Comparison of ENCODE assay signal across 8 cellular contexts in the genomic region with DNA sequence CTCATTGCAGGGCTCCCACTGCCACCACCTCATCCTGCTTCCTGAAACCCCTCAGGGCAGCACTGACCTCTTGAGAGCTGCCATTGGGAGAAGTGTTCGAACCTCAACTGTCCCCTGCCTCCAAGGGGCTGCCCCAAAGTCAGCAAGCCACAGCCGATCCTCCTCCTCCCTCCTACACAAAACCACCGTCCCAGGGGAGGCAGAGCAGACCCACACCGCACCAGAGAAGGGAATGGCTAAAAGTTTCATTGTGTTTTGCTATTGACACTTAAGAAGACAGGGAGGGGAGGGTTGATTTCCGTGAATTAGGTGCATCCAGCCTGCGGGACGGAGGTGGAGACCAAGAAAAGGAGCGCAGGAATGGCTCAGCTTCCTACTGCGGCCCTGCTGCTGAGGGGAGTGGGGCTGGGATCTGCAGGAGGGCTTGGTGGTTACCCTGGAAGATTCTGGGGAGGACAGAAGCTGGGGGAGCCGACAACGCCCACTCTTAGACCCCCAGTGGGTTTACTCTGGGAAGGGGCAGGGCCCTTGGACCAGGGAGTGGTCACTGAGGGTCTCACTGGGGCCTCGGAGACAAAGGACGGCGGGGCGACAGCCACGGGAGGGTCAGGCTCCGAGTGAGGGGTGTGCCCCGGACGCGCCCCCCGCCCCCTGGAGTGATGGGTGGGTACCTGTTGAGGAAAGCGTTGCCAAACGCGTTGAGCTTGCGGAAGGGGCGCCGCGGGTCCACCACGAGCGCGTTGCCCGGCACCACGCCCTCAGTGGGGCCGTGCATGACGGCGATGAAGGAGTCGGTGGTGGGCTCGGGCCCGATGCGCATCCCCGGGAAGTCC. TPM values are rescaled to one million over a fixed set of nuclear protein-coding genes. Genes with fewer than 3 reads are reported as not detected.
DNase-seq lines count a peak whose midpoint lies in the region; ATAC-seq, FAIRE-seq and TF ChIP-seq lines count a peak whose summit lies in the region.

No MANE protein-coding gene starts in this region.

- H3K9me3 ChIP-seq in RWPE2 (ENCODE audit: severe bottlenecking) (no peaks in the 10 kb centered on the region), neuron (ENCODE audit: low read length) (no peaks in the 10 kb centered on the region)

- H3K4me1 ChIP-seq in RWPE2 (ENCODE audit: insufficient read depth, poor library complexity, severe bottlenecking) (no peaks in the 10 kb centered on the region), neuron (ENCODE audit: insufficient read depth, low read length) (peaks cover 47% of the 10 kb centered on the region)

- DNase-seq in AG10803 (ENCODE audit: low read depth) (no peak), GM19239 (ENCODE audit: insufficient read length, low spot score) (no peak), RWPE2 (ENCODE audit: low spot score) (peak; percentile 61), epithelial cell of esophagus (ENCODE audit: low read depth) (peak; percentile 26), frontal cortex (ENCODE audit: low spot score in 2 of 2) (no peak), LoVo (ENCODE audit: low spot score) (no peak)

- FAIRE-seq in GM19239 (lab: Jason Lieb, UNC), result peak; percentile 83
- FAIRE-seq in frontal cortex (lab: Jason Lieb, UNC), result no peak

- no peaks in the 10 kb centered on the region for H3K27me3 ChIP-seq in RWPE2 (ENCODE audit: insufficient read depth, poor library complexity, severe bottlenecking)
- H3K27me3 ChIP-seq in neuron (ENCODE audit: insufficient read depth, low read length), result peaks cover 3% of the 10 kb centered on the region

- ATAC-seq in RWPE2 (ENCODE audit: low read depth) (peak; percentile 2; the same call in 2 of the 3 replicates), HG03565 (IDR thresholded peaks at IDR 0.05; ENCODE audit: unreplicated experiment) (no peak)

- no peak for TF ChIP-seq CTCF in AG10803 (conservative IDR thresholded peaks at IDR 0.05; ENCODE audit: low read length)
- no peak for TF ChIP-seq CTCF in RWPE2 (IDR thresholded peaks at IDR 0.05; ENCODE audit: poor library complexity, severe bottlenecking)
- no peak for TF ChIP-seq CTCF in epithelial cell of esophagus (IDR thresholded peaks at IDR 0.05; ENCODE audit: insufficient read depth, low read depth, low read length, missing control alignments)

- peaks cover 40% of the 10 kb centered on the region for H3K36me3 ChIP-seq in RWPE2 (ENCODE audit: low read depth)
- peaks cover 10% of the 10 kb centered on the region for H3K36me3 ChIP-seq in neuron (ENCODE audit: insufficient read depth, low read length)

- H2AFZ ChIP-seq in neuron (ENCODE audit: low read depth, low read length), result peak overlapping the region; percentile 47

- H3K27ac ChIP-seq in RWPE2 (ENCODE audit: poor library complexity, severe bottlenecking), result peak overlapping the region; percentile 62

- H3K4me3 ChIP-seq in AG10803 (ENCODE audit: low read length), result peak overlapping the region; percentile 100
- peak overlapping the region; percentile 83 for H3K4me3 ChIP-seq in RWPE2 (ENCODE audit: severe bottlenecking)
- peak overlapping the region; percentile 84 for H3K4me3 ChIP-seq in epithelial cell of esophagus (ENCODE audit: low read length)
- H3K4me3 ChIP-seq in neuron (ENCODE audit: low read length), result peak overlapping the region; percentile 77

RNA-seq across cellular contexts. Expression of gene EHD1, which starts 0.8 kb away (rescaled TPM):
- total RNA-seq in frontal cortex, result 23.6 TPM

RNA-seq across cellular contexts. Expression of gene CDC42BPG, which starts 33.2 kb away (rescaled TPM):
- total RNA-seq in frontal cortex, result under 0.01 TPM

RNA-seq across cellular contexts. Expression of gene ATG2A, which starts 39.4 kb away (rescaled TPM):
- total RNA-seq in frontal cortex, result 7.3 TPM

RNA-seq across cellular contexts. Expression of gene PPP2R5B, which starts 46.9 kb away (rescaled TPM):
- total RNA-seq in frontal cortex, result 27.3 TPM

RNA-seq across cellular contexts. Expression of gene GPHA2, which starts 58.1 kb away (rescaled TPM):
- not detected for total RNA-seq in frontal cortex

Comparison
In these comparisons a context has a peak if more than half of its experiments do, and no peak if none do; other contexts are left out.
1. DNase-seq: peak in RWPE2 (single experiment) and epithelial cell of esophagus (single experiment); none in AG10803 (single experiment), GM19239 (single experiment), frontal cortex (0 of 2) and LoVo (single experiment).
2. Peak in every context shown above with its lines, with median percentiles within 50 percentile points of each other: H3K4me3 ChIP-seq.